In genomic region chr9:800561-800960, GRCh38 we compare ENCODE assay signal across 17 cellular contexts. TPM values are rescaled to one million over a fixed set of nuclear protein-coding genes. Genes with fewer than 3 reads are reported as not detected.
"Had no signal": no experiment of that assay in that cellular context is flagged by ENCODE, and none has a peak within 500 bp of the region (broad histone marks: within the 10 kb centered on the region; RNA-seq: fewer than 3 reads in every experiment).

No MANE protein-coding gene starts in this region.

- H3K4me1 ChIP-seq: psoas muscle, right lobe of liver, testis had no signal

- DNase-seq: activated CD4-positive, alpha-beta T cell treated with anti-CD3 and anti-CD28 coated beads, Interleukin-2, amount 50 U/mL, for 1 hour; activated CD4-positive, CD25-positive, alpha-beta regulatory T cell; activated naive CD4-positive, alpha-beta T cell; activated T-cell treated with anti-CD3 and anti-CD28 coated beads for 4 hours; anterior cingulate cortex; erythroblast; islet precursor cell; psoas muscle; SW 1271 had no signal

- H3K4me2 ChIP-seq: hepatocyte had no signal

- H2AFZ ChIP-seq: hepatocyte had no signal

- ATAC-seq: psoas muscle had no signal

- H3K9me3 ChIP-seq: psoas muscle, right lobe of liver, testis had no signal

- H3K4me3 ChIP-seq: hepatocyte, psoas muscle, right lobe of liver, testis had no signal

- H3K36me3 ChIP-seq: right lobe of liver had no signal

- H3K27me3 ChIP-seq: hepatocyte, right lobe of liver, testis had no signal

- H3K27ac ChIP-seq: hepatocyte, psoas muscle, right lobe of liver, testis had no signal

RNA-seq across cellular contexts. Expression of gene DMRT1, which starts 40.9 kb away (rescaled TPM):
- total RNA-seq: activated CD8-positive, alpha-beta memory T cell treated with anti-CD3 and anti-CD28 coated beads for 36 hours; chondrocyte; hepatocyte; lower leg skin; osteocyte; psoas muscle; right lobe of liver; ureter had no signal
- polyA plus RNA-seq: hepatocyte, psoas muscle had no signal
